In genomic region chr12:81161680-81162079, GRCh38 we compare ENCODE assay signal across 18 cellular contexts.
DNase-seq lines count a peak whose midpoint lies in the region; ATAC-seq and TF ChIP-seq lines count a peak whose summit lies in the region.
"Had no signal": no experiment of that assay in that cellular context is flagged by ENCODE, and none has a peak within 500 bp of the region (broad histone marks: within the 10 kb centered on the region; RNA-seq: fewer than 3 reads in every experiment).

No MANE protein-coding gene starts in this region.

- H2BK120ac ChIP-seq in trophoblast cell (ENCODE audit: insufficient read depth, low read length, poor library complexity), result no peak overlapping the region

- intact Hi-C loops in heart left ventricle (cut with DNase I), result no loop called here

- TF ChIP-seq POLR2A in heart left ventricle (IDR thresholded peaks at IDR 0.05), result no peak

- no peak for TF ChIP-seq CTCF in heart left ventricle (IDR thresholded peaks at IDR 0.05)
- no peak for TF ChIP-seq CTCF in right atrium auricular region (IDR thresholded peaks at IDR 0.05)
- TF ChIP-seq CTCF in type B pancreatic cell (conservative IDR thresholded peaks at IDR 0.05), result no peak

- H3K79me1 ChIP-seq in trophoblast cell (ENCODE audit: low read length), result no peaks in the 10 kb centered on the region

- no peak overlapping the region for H3K14ac ChIP-seq in trophoblast cell (ENCODE audit: low read length)

- H3K9me3 Mint-ChIP-seq in type B pancreatic cell, result no peaks in the 10 kb centered on the region
- H3K9me3 Mint-ChIP-seq: GM23338, HFFc6 had no signal

- WGBS in heart left ventricle, 4 donors, result 53 to 82% (median 62%) methylated on average over 5 of the region's 5 CpGs
- WGBS in trophoblast cell (ENCODE audit: extremely low coverage, insufficient coverage, insufficient read length), result no CpG with 5 or more reads among the region's 5 CpGs

- H2BK5ac ChIP-seq in trophoblast cell (ENCODE audit: low read depth, low read length, poor library complexity), result no peak overlapping the region

- no peak overlapping the region for H4K91ac ChIP-seq in trophoblast cell (ENCODE audit: low read depth, low read length)

- no peaks in the 10 kb centered on the region for H3K9me3 ChIP-seq in heart left ventricle
- H3K9me3 ChIP-seq in right atrium auricular region, result no peaks in the 10 kb centered on the region
- H3K9me3 ChIP-seq in trophoblast cell (ENCODE audit: insufficient read depth, low read depth, low read length), result no peaks in the 10 kb centered on the region

- H3K36me3 ChIP-seq in heart left ventricle (peaks cover 0 to 40% (median 0%) of the 10 kb centered on the region in 9 donors), right atrium auricular region (peaks cover 10% of the 10 kb centered on the region), trophoblast cell (ENCODE audit: control insufficient read depth in 1 of 2, insufficient read depth in 2 of 2, low read length in 2 of 2) (peaks cover 0 to 2% of the 10 kb centered on the region in 2 experiments), H7 (replicated peaks; ENCODE audit: control insufficient read depth, insufficient read depth, low read length) (no peaks in the 10 kb centered on the region)
- H3K36me3 ChIP-seq: BLaER1 had no signal

- peak overlapping the region; percentile 16 for H4K8ac ChIP-seq in trophoblast cell (ENCODE audit: low read depth, low read length)

- H2AFZ ChIP-seq in trophoblast cell (ENCODE audit: insufficient read depth, low read length, poor library complexity), result no peak overlapping the region
- H2AFZ ChIP-seq: GM23338 had no signal

- no peak overlapping the region for H3K27ac ChIP-seq in heart left ventricle
- H3K27ac ChIP-seq in right atrium auricular region, result no peak overlapping the region
- no peak overlapping the region for H3K27ac ChIP-seq in trophoblast cell (ENCODE audit: low read depth, low read length)
- H3K27ac ChIP-seq: BLaER1, HL-60 had no signal

- no peaks in the 10 kb centered on the region for H3K36me3 Mint-ChIP-seq in type B pancreatic cell
- H3K36me3 Mint-ChIP-seq: CD14-positive monocyte; CD4-positive, alpha-beta memory T cell had no signal

- H3K27me3 ChIP-seq in heart left ventricle (no peaks in the 10 kb centered on the region), right atrium auricular region (no peaks in the 10 kb centered on the region), trophoblast cell (ENCODE audit: insufficient read depth, low read length) (no peaks in the 10 kb centered on the region), H7 (ENCODE audit: control insufficient read depth, insufficient read depth, low read length) (no peaks in the 10 kb centered on the region)
- H3K27me3 ChIP-seq: BLaER1 had no signal

- H3K27ac Mint-ChIP-seq in type B pancreatic cell, result no peak overlapping the region
- H3K27ac Mint-ChIP-seq: CD14-positive monocyte; CD4-positive, alpha-beta memory T cell; GM23338; HFFc6 had no signal

- no peak overlapping the region for H2BK12ac ChIP-seq in trophoblast cell (ENCODE audit: low read length)

- H3K27me3 Mint-ChIP-seq in type B pancreatic cell, result no peaks in the 10 kb centered on the region
- H3K27me3 Mint-ChIP-seq: CD4-positive, alpha-beta memory T cell had no signal

- H4K12ac ChIP-seq in trophoblast cell (ENCODE audit: low read depth, low read length), result no peak overlapping the region

- H3K9ac ChIP-seq in trophoblast cell (ENCODE audit: low read length), result no peak overlapping the region
- H3K9ac ChIP-seq: BLaER1 had no signal

- H3K18ac ChIP-seq in trophoblast cell (ENCODE audit: low read length), result no peak overlapping the region

- H3K79me2 ChIP-seq in trophoblast cell (ENCODE audit: control insufficient read depth, insufficient read depth, low read length, poor library complexity), result no peaks in the 10 kb centered on the region

- peak in 3 of 4 donors; percentile 26 to 81 (median 61) for ATAC-seq in heart left ventricle
- ATAC-seq: GM23338, HCT116 had no signal

- H3K4me3 ChIP-seq in heart left ventricle (no peak overlapping the region), right atrium auricular region (no peak overlapping the region), trophoblast cell (ENCODE audit: low read depth, low read length) (no peak overlapping the region), H7 (ENCODE audit: insufficient read depth, low read depth, low read length) (no peak overlapping the region)
- H3K4me3 ChIP-seq: BLaER1, GM23338 had no signal

- DNase-seq in heart left ventricle, result peak in 3 of 5 donors; percentile 6 to 52 (median 38)
- no peak for DNase-seq in right atrium auricular region (ENCODE audit: low spot score)
- DNase-seq in UCSD-AML1 (lab: John Stamatoyannopoulos, UW; ENCODE audit: unreplicated experiment), result peak; percentile 5
- no peak for DNase-seq in trophoblast cell
- peak; percentile 58 for DNase-seq in type B pancreatic cell (ENCODE audit: extremely low spot score, unreplicated experiment)
- no peak for DNase-seq in COR-L47 (lab: John Stamatoyannopoulos, UW)
- DNase-seq in H7, result no peak
- DNase-seq: 8988T; Calu3; CD4-positive, alpha-beta memory T cell; DMS79 treated with DMSO at 0.1 percent for 48 hours; GF-D8; HFFc6 had no signal

- H3K4me1 Mint-ChIP-seq in type B pancreatic cell (ENCODE audit: unreplicated experiment), result no peaks in the 10 kb centered on the region
- H3K4me1 Mint-ChIP-seq: CD14-positive monocyte; CD4-positive, alpha-beta memory T cell; GM23338 had no signal

- H3K4me2 ChIP-seq in trophoblast cell (ENCODE audit: low read length), result no peak overlapping the region
- H3K4me2 ChIP-seq: BLaER1, GM23338 had no signal

- H2AK5ac ChIP-seq in trophoblast cell (ENCODE audit: low read length), result no peak overlapping the region

- H3K23ac ChIP-seq in trophoblast cell (ENCODE audit: low read length), result no peak overlapping the region

- H3K4me1 ChIP-seq in heart left ventricle (no peaks in the 10 kb centered on the region), right atrium auricular region (no peaks in the 10 kb centered on the region), trophoblast cell (ENCODE audit: control insufficient read depth in 1 of 2, insufficient read depth in 2 of 2, low read length in 2 of 2) (no peaks in the 10 kb centered on the region)
- H3K4me1 ChIP-seq: BLaER1 had no signal

- no peak overlapping the region for H3K4me3 Mint-ChIP-seq in type B pancreatic cell
- H3K4me3 Mint-ChIP-seq: CD14-positive monocyte; CD4-positive, alpha-beta memory T cell; GM23338; HFFc6 had no signal

- H3K4ac ChIP-seq in trophoblast cell (ENCODE audit: low read depth, low read length), result no peak overlapping the region

Comparison
In these comparisons a context has a peak if more than half of its experiments do, and no peak if none do; other contexts are left out.
1. DNase-seq: peak in heart left ventricle (3 of 5), UCSD-AML1 (single experiment) and type B pancreatic cell (single experiment); none in right atrium auricular region (single experiment), trophoblast cell (0 of 2), COR-L47 (single experiment) and H7 (single experiment).